In genomic region chr4:53321988-53322289, GRCh38 we compare ENCODE assay signal across 2 cellular contexts.
TF ChIP-seq lines count a peak whose summit lies in the region.

No MANE protein-coding gene starts in this region.

TF ChIP-seq in GM23338, 12 proteins besides CTCF, POLR2A, EP300 and RAD21:
- TF ChIP-seq STAT1 (IDR thresholded peaks at IDR 0.05; ENCODE audit: unreplicated experiment): no peak
- no peak for TF ChIP-seq ETS1 (IDR thresholded peaks at IDR 0.05)
- TF ChIP-seq JUNB (IDR thresholded peaks at IDR 0.05; ENCODE audit: unreplicated experiment): no peak
- TF ChIP-seq POLR2AphosphoS5 (IDR thresholded peaks at IDR 0.05; ENCODE audit: low read depth): no peak
- TF ChIP-seq ZNF462 (CRISPR knock-in tag; IDR thresholded peaks at IDR 0.05): no peak
TF ChIP-seq in GM23338: peak in this region for 0.

TF ChIP-seq in SK-N-SH, 30 proteins besides CTCF, POLR2A, EP300 and RAD21:
- no peak for TF ChIP-seq TAF1 (IDR thresholded peaks at IDR 0.05; ENCODE audit: borderline replicate concordance, low read depth, low read length)
- no peak for TF ChIP-seq ZBTB33 (IDR thresholded peaks at IDR 0.05; ENCODE audit: borderline replicate concordance, low read depth)
- TF ChIP-seq MXI1 (IDR thresholded peaks at IDR 0.05; ENCODE audit: low read depth, low read length): no peak
- no peak for TF ChIP-seq CHD2 (IDR thresholded peaks at IDR 0.05; ENCODE audit: low read length, partially characterized antibody)
- TF ChIP-seq FOXM1 (IDR thresholded peaks at IDR 0.05; ENCODE audit: low read depth): no peak
- no peak for TF ChIP-seq REST (IDR thresholded peaks at IDR 0.05; ENCODE audit: low read depth, low read length)
- no peak for TF ChIP-seq MEF2A (IDR thresholded peaks at IDR 0.05; ENCODE audit: borderline replicate concordance, low read depth)
- TF ChIP-seq TCF12 (IDR thresholded peaks at IDR 0.05): no peak
- no peak for TF ChIP-seq GATA2 (CRISPR knock-in tag; IDR thresholded peaks at IDR 0.05)
- no peak for TF ChIP-seq USF1 (IDR thresholded peaks at IDR 0.05; ENCODE audit: borderline replicate concordance, low read depth)
- TF ChIP-seq IRF3 (IDR thresholded peaks at IDR 0.05; ENCODE audit: low read depth, low read length): no peak
